24 cellular contexts compared by ENCODE assay signal in genomic region chr20:47888351-47888750, GRCh38.
A peak's percentile ranks its signal among the peaks of the same experiment; 100 is the strongest.
DNase-seq lines count a peak whose midpoint lies in the region; ATAC-seq and TF ChIP-seq lines count a peak whose summit lies in the region.
"Had no signal": no experiment of that assay in that cellular context is flagged by ENCODE, and none has a peak within 500 bp of the region (broad histone marks: within the 10 kb centered on the region; RNA-seq: fewer than 3 reads in every experiment).

No MANE protein-coding gene starts in this region.

- no peak overlapping the region for H3K4me3 Mint-ChIP-seq in activated naive CD8-positive, alpha-beta T cell treated with anti-CD3 and anti-CD28 coated beads, Interleukin-2, amount 10 ng/mL, durations not matched to agents 7 days and 5 days
- no peak overlapping the region for H3K4me3 Mint-ChIP-seq in activated naive CD8-positive, alpha-beta T cell treated with anti-CD3 and anti-CD28 coated beads, Interleukin-2, amount 50 U/mL, for 24 hours
- H3K4me3 Mint-ChIP-seq: CD14-positive monocyte; CD4-positive, alpha-beta T cell; CD8-positive, alpha-beta memory T cell had no signal

- ATAC-seq in activated naive CD8-positive, alpha-beta T cell treated with anti-CD3 and anti-CD28 coated beads, Interleukin-2, amount 10 ng/mL, durations not matched to agents 7 days and 5 days (ENCODE audit: low read depth) = no peak
- ATAC-seq in activated naive CD8-positive, alpha-beta T cell treated with anti-CD3 and anti-CD28 coated beads, Interleukin-2, amount 50 U/mL, for 24 hours = no peak
- ATAC-seq: A549, GM12878 had no signal

- H3K4me1 Mint-ChIP-seq in activated naive CD8-positive, alpha-beta T cell treated with anti-CD3 and anti-CD28 coated beads, Interleukin-2, amount 10 ng/mL, durations not matched to agents 7 days and 5 days = no peaks in the 10 kb centered on the region
- H3K4me1 Mint-ChIP-seq in activated naive CD8-positive, alpha-beta T cell treated with anti-CD3 and anti-CD28 coated beads, Interleukin-2, amount 50 U/mL, for 24 hours = no peaks in the 10 kb centered on the region
- H3K4me1 Mint-ChIP-seq: CD14-positive monocyte; CD8-positive, alpha-beta memory T cell had no signal

- H3K27ac ChIP-seq in RWPE1 = peak overlapping the region; percentile 22
- H3K27ac ChIP-seq: A549; BLaER1 treated with 17β-estradiol and CSF1 and Interleukin-3, amounts not matched to agents 10 nM and 100 nM; GM23248 had no signal

- peak; percentile 17 for DNase-seq in activated naive CD8-positive, alpha-beta T cell treated with anti-CD3 and anti-CD28 coated beads, Interleukin-2, amount 10 ng/mL, durations not matched to agents 7 days and 5 days
- DNase-seq in activated naive CD8-positive, alpha-beta T cell treated with anti-CD3 and anti-CD28 coated beads, Interleukin-2, amount 50 U/mL, for 24 hours = no peak
- DNase-seq in RWPE1 (ENCODE audit: low spot score) (no peak), mesenteric fat pad (ENCODE audit: low spot score) (peak; percentile 65), posterior vena cava (ENCODE audit: low spot score) (peak; percentile 53), Kasumi-1 (lab: John Stamatoyannopoulos, UW) (no peak), germinal center (ENCODE audit: low spot score) (no peak)
- DNase-seq: 8988T; ACHN; AML-193; BE2C; CD4-positive, alpha-beta T cell; CD8-positive, alpha-beta memory T cell; DMS 273 treated with DMSO at 0.1 percent for 48 hours; DMS79; EL; GDM1; GM23248; H7; HCEC 1CT had no signal

- no peak for TF ChIP-seq CTCF in RWPE1 (conservative IDR thresholded peaks at IDR 0.05; ENCODE audit: low read depth)

- POLR2A ChIA-PET in activated naive CD8-positive, alpha-beta T cell treated with anti-CD3 and anti-CD28 coated beads, Interleukin-2, amount 10 ng/mL, durations not matched to agents 7 days and 5 days (lab: Charles Lee) = interaction anchor here (0.5 kb wide), 1 partner anchor 92 kb away, joined by 4 read pairs; no protein-coding TSS in a partner anchor
- POLR2A ChIA-PET in RWPE1 (lab: Yijun Ruan, JAX; ENCODE audit: low non-redundant PET) = no interaction called here

- no peaks in the 10 kb centered on the region for H3K36me3 Mint-ChIP-seq in activated naive CD8-positive, alpha-beta T cell treated with anti-CD3 and anti-CD28 coated beads, Interleukin-2, amount 10 ng/mL, durations not matched to agents 7 days and 5 days
- no peaks in the 10 kb centered on the region for H3K36me3 Mint-ChIP-seq in activated naive CD8-positive, alpha-beta T cell treated with anti-CD3 and anti-CD28 coated beads, Interleukin-2, amount 50 U/mL, for 24 hours (ENCODE audit: low read depth)
- H3K36me3 Mint-ChIP-seq: CD14-positive monocyte; CD8-positive, alpha-beta memory T cell had no signal

- intact Hi-C loops in posterior vena cava (cut with DNase I) = no loop called here

- CTCF ChIA-PET in RWPE1 (lab: Yijun Ruan, JAX) = no interaction called here

- no peak overlapping the region for H3K27ac Mint-ChIP-seq in activated naive CD8-positive, alpha-beta T cell treated with anti-CD3 and anti-CD28 coated beads, Interleukin-2, amount 10 ng/mL, durations not matched to agents 7 days and 5 days
- no peak overlapping the region for H3K27ac Mint-ChIP-seq in activated naive CD8-positive, alpha-beta T cell treated with anti-CD3 and anti-CD28 coated beads, Interleukin-2, amount 50 U/mL, for 24 hours
- H3K27ac Mint-ChIP-seq: CD14-positive monocyte; CD4-positive, alpha-beta T cell; CD8-positive, alpha-beta memory T cell had no signal

- no peaks in the 10 kb centered on the region for H3K27me3 Mint-ChIP-seq in activated naive CD8-positive, alpha-beta T cell treated with anti-CD3 and anti-CD28 coated beads, Interleukin-2, amount 10 ng/mL, durations not matched to agents 7 days and 5 days
- no peaks in the 10 kb centered on the region for H3K27me3 Mint-ChIP-seq in activated naive CD8-positive, alpha-beta T cell treated with anti-CD3 and anti-CD28 coated beads, Interleukin-2, amount 50 U/mL, for 24 hours
- H3K27me3 Mint-ChIP-seq: CD4-positive, alpha-beta T cell had no signal

- H3K9me3 Mint-ChIP-seq in activated naive CD8-positive, alpha-beta T cell treated with anti-CD3 and anti-CD28 coated beads, Interleukin-2, amount 10 ng/mL, durations not matched to agents 7 days and 5 days = no peaks in the 10 kb centered on the region
- H3K9me3 Mint-ChIP-seq in activated naive CD8-positive, alpha-beta T cell treated with anti-CD3 and anti-CD28 coated beads, Interleukin-2, amount 50 U/mL, for 24 hours = no peaks in the 10 kb centered on the region
- H3K9me3 Mint-ChIP-seq: CD14-positive monocyte; CD4-positive, alpha-beta T cell; CD8-positive, alpha-beta memory T cell had no signal

Comparison
In these comparisons a context has a peak if more than half of its experiments do, and no peak if none do; other contexts are left out.
1. DNase-seq: peak in activated naive CD8-positive, alpha-beta T cell treated with anti-CD3 and anti-CD28 coated beads, Interleukin-2, amount 10 ng/mL, durations not matched to agents 7 days and 5 days (single experiment), mesenteric fat pad (single experiment) and posterior vena cava (single experiment); none in activated naive CD8-positive, alpha-beta T cell treated with anti-CD3 and anti-CD28 coated beads, Interleukin-2, amount 50 U/mL, for 24 hours (single experiment), RWPE1 (single experiment), Kasumi-1 (0 of 2) and germinal center (single experiment).